In the genomic region with DNA sequence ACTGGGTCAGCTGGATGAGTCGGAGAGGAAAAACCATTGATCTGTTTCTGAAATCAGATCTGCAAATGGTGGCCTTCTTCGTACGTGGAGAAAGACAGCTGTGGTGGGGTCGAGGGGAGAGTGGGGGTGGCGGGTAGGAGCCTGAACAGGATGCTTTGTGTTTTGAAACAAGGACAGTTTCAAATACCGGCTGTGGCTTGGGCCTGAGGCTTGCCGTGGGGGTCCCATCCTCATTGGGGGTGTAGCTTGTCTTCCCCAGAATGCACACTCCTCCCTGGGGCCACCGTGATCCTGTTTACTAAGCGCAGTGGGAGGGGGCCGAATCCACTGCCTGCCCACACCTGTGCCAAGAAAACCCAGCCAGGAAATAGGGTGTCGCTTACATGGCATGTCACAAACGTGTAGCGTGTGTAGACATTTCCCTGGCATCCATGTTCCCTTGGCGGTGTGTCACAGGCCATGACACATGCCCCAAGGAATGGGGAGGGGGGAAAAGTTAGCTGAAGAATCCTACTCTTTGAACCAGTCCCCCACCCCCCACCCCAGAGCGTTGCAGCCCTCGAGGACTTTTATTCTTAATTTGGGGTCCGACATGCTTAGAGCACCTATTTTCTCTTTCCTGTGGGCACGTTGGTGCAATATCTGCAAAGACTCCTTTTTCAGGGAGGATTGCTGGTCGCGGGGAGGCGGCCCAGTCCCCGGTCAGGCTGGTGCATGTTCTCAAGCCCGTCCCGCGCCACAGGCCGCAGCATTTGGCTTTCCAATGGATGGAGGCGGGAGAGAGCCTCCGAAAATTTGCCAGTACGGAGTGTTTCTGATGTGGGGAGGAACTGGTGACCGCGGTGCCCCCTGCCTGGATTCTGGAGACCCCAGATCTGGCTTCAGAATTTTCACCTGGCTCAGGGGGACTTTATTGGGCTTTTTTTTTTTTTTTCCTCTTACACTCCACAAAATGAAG, we compare ENCODE assay signal across 8 cellular contexts. TPM values are rescaled to one million over a fixed set of nuclear protein-coding genes. Genes with fewer than 3 reads are reported as not detected.
DNase-seq lines count a peak whose midpoint lies in the region; ATAC-seq and TF ChIP-seq lines count a peak whose summit lies in the region.

No MANE protein-coding gene starts in this region.

- H3K4me3 Mint-ChIP-seq in natural killer cell, result peak overlapping the region; percentile 93

- DNase-seq in activated gamma-delta T cell treated with Interleukin-2 at 50 U/mL for 16 hours, result peak; percentile 28
- no peak for DNase-seq in activated gamma-delta T cell (lab: John Stamatoyannopoulos, UW)
- DNase-seq in SK-N-MC (ENCODE audit: low read depth, low spot score), result no peak
- DNase-seq in natural killer cell, result no peak

- H3K36me3 ChIP-seq in SK-N-MC (ENCODE audit: insufficient read depth, low read length), result no peaks in the 10 kb centered on the region
- H3K36me3 ChIP-seq in endocrine pancreas (ENCODE audit: control insufficient read depth, insufficient read depth, low read length), result no peaks in the 10 kb centered on the region

- intact Hi-C loops in natural killer cell (cut with micrococcal nuclease), result loop anchor here (10.0 kb wide), 1 partner anchor 388 kb away; no protein-coding TSS in a partner anchor

- H3K9ac ChIP-seq in SK-N-MC (ENCODE audit: insufficient read length) (peak overlapping the region; percentile 66), endocrine pancreas (ENCODE audit: control insufficient read depth, insufficient read depth, low read length) (peak overlapping the region; percentile 84)

- H3K27me3 Mint-ChIP-seq in natural killer cell (ENCODE audit: low read depth in 2 of 2), result no peaks in the 10 kb centered on the region

- H3K9me3 ChIP-seq in SK-N-MC (ENCODE audit: low read depth, low read length), result no peaks in the 10 kb centered on the region
- H3K9me3 ChIP-seq in endocrine pancreas (ENCODE audit: control insufficient read depth, low read length), result no peaks in the 10 kb centered on the region

- H3K27ac Mint-ChIP-seq in natural killer cell, result peak overlapping the region; percentile 91

- no peaks in the 10 kb centered on the region for H3K9me3 Mint-ChIP-seq in natural killer cell

- no peak for TF ChIP-seq CTCF in natural killer cell (IDR thresholded peaks at IDR 0.05)

- no peaks in the 10 kb centered on the region for H3K36me3 Mint-ChIP-seq in natural killer cell

- H3K4me1 ChIP-seq in endocrine pancreas (ENCODE audit: control insufficient read depth, insufficient read depth, low read length), result no peaks in the 10 kb centered on the region

- ATAC-seq in natural killer cell, result no peak
- ATAC-seq in HG03342 (IDR thresholded peaks at IDR 0.05; ENCODE audit: unreplicated experiment), result no peak
- ATAC-seq in HG03025 (IDR thresholded peaks at IDR 0.05; ENCODE audit: low FRiP score, unreplicated experiment), result no peak
- no peak for ATAC-seq in GM19035 (IDR thresholded peaks at IDR 0.05; ENCODE audit: unreplicated experiment)

- H3K27ac ChIP-seq in SK-N-MC, result no peak overlapping the region

- peaks cover 64 to 71% of the 10 kb centered on the region in 2 donors for H3K4me1 Mint-ChIP-seq in natural killer cell

- no peaks in the 10 kb centered on the region for H3K27me3 ChIP-seq in endocrine pancreas (ENCODE audit: control insufficient read depth, insufficient read depth, low read length)

- H3K4me3 ChIP-seq in SK-N-MC, result peak overlapping the region; percentile 81
- H3K4me3 ChIP-seq in endocrine pancreas (ENCODE audit: control insufficient read depth, insufficient read depth, low read length), result peak overlapping the region; percentile 79

RNA-seq across cellular contexts. Expression of a gene that starts 2.0 kb away (rescaled TPM):
- 100 to 1,000 TPM in 1 of 3 donors, 10 to 100 TPM in 2; 88.2 to 115 (median 91.5) TPM for total RNA-seq in natural killer cell
